ENCODE assay signal across 24 cellular contexts in the genomic region with DNA sequence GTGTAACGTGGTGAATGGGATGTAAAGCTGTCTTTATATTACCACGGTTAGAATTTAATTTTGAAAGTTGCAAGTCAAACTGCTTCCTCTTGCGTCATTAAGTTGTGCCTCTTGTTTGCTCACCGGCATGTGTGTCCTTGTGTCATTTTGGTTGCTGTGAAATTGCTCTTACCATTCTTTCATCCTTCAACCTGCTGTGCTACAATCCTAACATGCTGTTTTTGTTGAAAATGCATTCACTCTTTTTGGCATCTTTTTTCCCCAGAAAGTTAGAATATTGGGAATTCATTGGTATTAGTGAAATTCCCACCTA.
DNase-seq lines count a peak whose midpoint lies in the region; ATAC-seq and TF ChIP-seq lines count a peak whose summit lies in the region.
"Had no signal": no experiment of that assay in that cellular context is flagged by ENCODE, and none has a peak within 500 bp of the region (broad histone marks: within the 10 kb centered on the region; RNA-seq: fewer than 3 reads in every experiment).

No MANE protein-coding gene starts in this region.

- H3K36me3 ChIP-seq in HEK293 (ENCODE audit: control insufficient read depth in 2 of 2, insufficient read depth in 1 of 2, low read length in 2 of 2), result no peaks in the 10 kb centered on the region
- peaks cover 20% of the 10 kb centered on the region for H3K36me3 ChIP-seq in mesodermal cell (ENCODE audit: control insufficient read depth, insufficient read depth, low read length)
- H3K36me3 ChIP-seq: gastroesophageal sphincter, MG63 had no signal

- CTCF ChIA-PET in HEK293 (lab: Yijun Ruan, JAX), result interaction anchor here (0.6 to 1.3 kb wide), 2 partner anchors 64 to 184 kb away, joined by 3 to 4 read pairs; no protein-coding TSS in a partner anchor

- POLR2A ChIA-PET in HEK293 (lab: Yijun Ruan, JAX), result no interaction called here

- 44 to 83% methylated on average over 1 to 2 of the region's 4 CpGs for WGBS in mesodermal cell (ENCODE audit: insufficient coverage in 2 of 2), 2 experiments

- TF ChIP-seq CTCF in HEK293 (tag by site-specific recombination; IDR thresholded peaks at IDR 0.05), result no peak

- ATAC-seq in GM18858 (IDR thresholded peaks at IDR 0.05; ENCODE audit: unreplicated experiment), result no peak
- ATAC-seq: gastroesophageal sphincter; natural killer cell treated with Interleukin-12 subunit alpha and Interleukin-12 subunit beta and Interleukin-15 and Interleukin-18, amount 100 ng/mL, for 72 hours; stimulated activated memory B cell treated with anti-CD40 and anti-IgM and Interleukin-4, amounts not matched to agents 10 μg/mL and 1 μg/mL and 100 μg/mL, for 72 hours had no signal

- H3K27ac ChIP-seq in HEK293 (ENCODE audit: extremely low read depth, low read depth, low read length), result no peak overlapping the region
- peak overlapping the region; percentile 48 for H3K27ac ChIP-seq in mesodermal cell (ENCODE audit: low read depth, low read length, severe bottlenecking)
- H3K27ac ChIP-seq: gastroesophageal sphincter, KMS-11 had no signal

- H3K4me3 ChIP-seq in HEK293 (ENCODE audit: low read depth, low read length) (no peak overlapping the region), mesodermal cell (ENCODE audit: extremely low read depth, insufficient read depth, low read length, poor library complexity, severe bottlenecking) (no peak overlapping the region)
- H3K4me3 ChIP-seq: gastroesophageal sphincter, lung, MG63 had no signal

- DNase-seq in AML-193 (lab: John Stamatoyannopoulos, UW) (peak; percentile 62 to 64), SHP77 (lab: John Stamatoyannopoulos, UW) (peak; percentile 24 to 61), amniotic stem cell (lab: John Stamatoyannopoulos, UW) (no peak), globus pallidus (ENCODE audit: low spot score) (no peak)
- DNase-seq: activated CD4-positive, alpha-beta T cell treated with anti-CD3 and anti-CD28 coated beads for 48 hours; activated naive CD4-positive, alpha-beta T cell treated with anti-CD3 and anti-CD28 coated beads, Interleukin-2, amount 50 U/mL, for 16 hours; anterior cingulate cortex; CD4-positive, CD25-positive, alpha-beta regulatory T cell; GOT3; hypothalamus; MG63; NCI-H1436; NCI-H2081 treated with DMSO at 0.1 percent for 48 hours; NCI-H526 treated with DMSO at 0.1 percent for 48 hours; retina; substantia nigra had no signal

- peaks cover 26% of the 10 kb centered on the region for H3K4me1 ChIP-seq in HEK293 (ENCODE audit: control insufficient read depth, insufficient read depth, low read length)
- H3K4me1 ChIP-seq in mesodermal cell (ENCODE audit: control insufficient read depth, insufficient read depth, low read length, poor library complexity, severe bottlenecking), result peaks cover 40% of the 10 kb centered on the region

- H3K9me3 ChIP-seq in HEK293 (ENCODE audit: control insufficient read depth, insufficient read depth, low read depth, low read length) (no peaks in the 10 kb centered on the region), mesodermal cell (ENCODE audit: control insufficient read depth, low read length) (no peaks in the 10 kb centered on the region)
- H3K9me3 ChIP-seq: gastroesophageal sphincter, MG63 had no signal

TF ChIP-seq in HEK293, 187 proteins besides CTCF, POLR2A, EP300 and RAD21:
- TF ChIP-seq, protein P1, sequence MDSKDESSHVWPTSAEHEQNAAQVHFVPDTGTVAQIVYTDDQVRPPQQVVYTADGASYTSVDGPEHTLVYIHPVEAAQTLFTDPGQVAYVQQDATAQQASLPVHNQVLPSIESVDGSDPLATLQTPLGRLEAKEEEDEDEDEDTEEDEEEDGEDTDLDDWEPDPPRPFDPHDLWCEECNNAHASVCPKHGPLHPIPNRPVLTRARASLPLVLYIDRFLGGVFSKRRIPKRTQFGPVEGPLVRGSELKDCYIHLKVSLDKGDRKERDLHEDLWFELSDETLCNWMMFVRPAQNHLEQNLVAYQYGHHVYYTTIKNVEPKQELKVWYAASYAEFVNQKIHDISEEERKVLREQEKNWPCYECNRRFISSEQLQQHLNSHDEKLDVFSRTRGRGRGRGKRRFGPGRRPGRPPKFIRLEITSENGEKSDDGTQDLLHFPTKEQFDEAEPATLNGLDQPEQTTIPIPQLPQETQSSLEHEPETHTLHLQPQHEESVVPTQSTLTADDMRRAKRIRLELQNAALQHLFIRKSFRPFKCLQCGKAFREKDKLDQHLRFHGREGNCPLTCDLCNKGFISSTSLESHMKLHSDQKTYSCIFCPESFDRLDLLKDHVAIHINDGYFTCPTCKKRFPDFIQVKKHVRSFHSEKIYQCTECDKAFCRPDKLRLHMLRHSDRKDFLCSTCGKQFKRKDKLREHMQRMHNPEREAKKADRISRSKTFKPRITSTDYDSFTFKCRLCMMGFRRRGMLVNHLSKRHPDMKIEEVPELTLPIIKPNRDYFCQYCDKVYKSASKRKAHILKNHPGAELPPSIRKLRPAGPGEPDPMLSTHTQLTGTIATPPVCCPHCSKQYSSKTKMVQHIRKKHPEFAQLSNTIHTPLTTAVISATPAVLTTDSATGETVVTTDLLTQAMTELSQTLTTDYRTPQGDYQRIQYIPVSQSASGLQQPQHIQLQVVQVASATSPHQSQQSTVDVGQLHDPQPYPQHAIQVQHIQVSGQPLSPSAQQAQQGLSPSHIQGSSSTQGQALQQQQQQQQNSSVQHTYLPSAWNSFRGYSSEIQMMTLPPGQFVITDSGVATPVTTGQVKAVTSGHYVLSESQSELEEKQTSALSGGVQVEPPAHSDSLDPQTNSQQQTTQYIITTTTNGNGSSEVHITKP (tag by site-specific recombination; IDR thresholded peaks at IDR 0.05), result peak; percentile 49; the same call in 1 of the 2 replicates
- no peak for TF ChIP-seq ZNF248 (tag by site-specific recombination; IDR thresholded peaks at IDR 0.05)

Comparison
In these comparisons a context has a peak if more than half of its experiments do, and no peak if none do; other contexts are left out.
1. DNase-seq: peak in AML-193 (2 of 2) and SHP77 (2 of 2); none in amniotic stem cell (single experiment) and globus pallidus (single experiment).